ENCODE assay signal across 16 cellular contexts in genomic region chr5:26649000-26649399, GRCh38.
DNase-seq lines count a peak whose midpoint lies in the region; ATAC-seq and TF ChIP-seq lines count a peak whose summit lies in the region.
"Had no signal": no experiment of that assay in that cellular context is flagged by ENCODE, and none has a peak within 500 bp of the region (broad histone marks: within the 10 kb centered on the region; RNA-seq: fewer than 3 reads in every experiment).

No MANE protein-coding gene starts in this region.

- WGBS in stomach, 5 donors = 45 to 70% (median 57%) methylated on average over 3 of the region's 3 CpGs

- no peaks in the 10 kb centered on the region for H3K4me1 ChIP-seq in PC-9 (replicated peaks; ENCODE audit: insufficient read depth)
- no peaks in the 10 kb centered on the region for H3K4me1 ChIP-seq in stomach
- H3K4me1 ChIP-seq: BE2C, Peyer's patch had no signal

- DNase-seq in HCEC 1CT (peak; percentile 45), PC-9 (no peak), cerebellar nuclear complex (lab: John Stamatoyannopoulos, UW) (peak; percentile 69 to 88), retina (peak; percentile 10), stomach (no peak)
- DNase-seq: BE2C; CD4-positive, alpha-beta memory T cell; NCI-H1092 treated with DMSO at 0.1 percent for 48 hours; NCI-H1694 treated with DMSO at 0.1 percent for 48 hours; NCI-H345; NCI-H774; Peyer's patch; SHP77 had no signal

- ATAC-seq in HG02678 (IDR thresholded peaks at IDR 0.05; ENCODE audit: unreplicated experiment) (no peak), GM18858 (IDR thresholded peaks at IDR 0.05; ENCODE audit: unreplicated experiment) (no peak)
- ATAC-seq: K562 had no signal

- no peaks in the 10 kb centered on the region for H3K79me2 ChIP-seq in PC-9 (ENCODE audit: low read depth)

- no peaks in the 10 kb centered on the region for H4K20me1 ChIP-seq in PC-9 (ENCODE audit: insufficient read depth)

- no peaks in the 10 kb centered on the region for H3K9me3 ChIP-seq in PC-9 (ENCODE audit: insufficient read depth, low read depth)
- H3K9me3 ChIP-seq in stomach = peaks cover 0 to 14% (median 2%) of the 10 kb centered on the region in 4 donors
- H3K9me3 ChIP-seq: BE2C had no signal

- CTCF ChIA-PET in PC-9 (lab: Charles Lee) = interaction anchor here (0.6 kb wide), 1 partner anchor 1951 kb away, joined by 5 read pairs; no protein-coding TSS in a partner anchor

- POLR2A ChIA-PET in PC-9 (lab: Charles Lee; ENCODE audit: unreplicated experiment) = no interaction called here

- H3K36me3 ChIP-seq in PC-9 (ENCODE audit: low read depth) (no peaks in the 10 kb centered on the region), stomach (no peaks in the 10 kb centered on the region)
- H3K36me3 ChIP-seq: BE2C, Peyer's patch had no signal

- no peak for TF ChIP-seq POLR2A in stomach (IDR thresholded peaks at IDR 0.05)

- no TSS peak for BruUV-seq in PC-9 (replicated peaks; lab: Mats Ljungman, UMichigan)

- TF ChIP-seq CTCF in PC-9 (conservative IDR thresholded peaks at IDR 0.05) (no peak), stomach (IDR thresholded peaks at IDR 0.05) (no peak)

- H3K4me2 ChIP-seq in PC-9 = no peak overlapping the region

- H3K27ac ChIP-seq in PC-9 (no peak overlapping the region), stomach (no peak overlapping the region)
- H3K27ac ChIP-seq: Peyer's patch had no signal

- intact Hi-C loops in PC-9 (cut with micrococcal nuclease; ENCODE audit: unreplicated experiment) (no loop called here), stomach (cut with DNase I; ENCODE audit: low total_unique reads) (no loop called here)

- H2AFZ ChIP-seq in PC-9 = peak overlapping the region; percentile 66; the same call in 1 of the 2 replicates

- no peaks in the 10 kb centered on the region for H3F3A ChIP-seq in PC-9 (ENCODE audit: insufficient read depth, low read depth)

- H3K4me3 ChIP-seq in PC-9 = no peak overlapping the region
- H3K4me3 ChIP-seq in stomach = no peak overlapping the region
- H3K4me3 ChIP-seq: K562, Peyer's patch had no signal

- H3K9me2 ChIP-seq in PC-9 (ENCODE audit: insufficient read depth) = peaks cover 7% of the 10 kb centered on the region; the same call in 1 of the 2 replicates

- no peak for TF ChIP-seq EP300 in stomach (IDR thresholded peaks at IDR 0.05)

- no peaks in the 10 kb centered on the region for H3K27me3 ChIP-seq in PC-9 (ENCODE audit: insufficient read depth, low read depth)
- no peaks in the 10 kb centered on the region for H3K27me3 ChIP-seq in stomach
- H3K27me3 ChIP-seq: BE2C, Peyer's patch had no signal

Comparison
In these comparisons a context has a peak if more than half of its experiments do, and no peak if none do; other contexts are left out.
1. DNase-seq: peak in HCEC 1CT (single experiment), cerebellar nuclear complex (2 of 2) and retina (single experiment); none in PC-9 (0 of 2) and stomach (single experiment).